Comparison of ENCODE assay signal across 1 cellular context in genomic region chr22:25282671-25283561, GRCh38.
TF ChIP-seq lines count a peak whose summit lies in the region.

No MANE protein-coding gene starts in this region.

TF ChIP-seq in HEK293, 187 proteins besides CTCF, POLR2A, EP300 and RAD21 (continued from another document and continues in another):
- TF ChIP-seq, protein P1, sequence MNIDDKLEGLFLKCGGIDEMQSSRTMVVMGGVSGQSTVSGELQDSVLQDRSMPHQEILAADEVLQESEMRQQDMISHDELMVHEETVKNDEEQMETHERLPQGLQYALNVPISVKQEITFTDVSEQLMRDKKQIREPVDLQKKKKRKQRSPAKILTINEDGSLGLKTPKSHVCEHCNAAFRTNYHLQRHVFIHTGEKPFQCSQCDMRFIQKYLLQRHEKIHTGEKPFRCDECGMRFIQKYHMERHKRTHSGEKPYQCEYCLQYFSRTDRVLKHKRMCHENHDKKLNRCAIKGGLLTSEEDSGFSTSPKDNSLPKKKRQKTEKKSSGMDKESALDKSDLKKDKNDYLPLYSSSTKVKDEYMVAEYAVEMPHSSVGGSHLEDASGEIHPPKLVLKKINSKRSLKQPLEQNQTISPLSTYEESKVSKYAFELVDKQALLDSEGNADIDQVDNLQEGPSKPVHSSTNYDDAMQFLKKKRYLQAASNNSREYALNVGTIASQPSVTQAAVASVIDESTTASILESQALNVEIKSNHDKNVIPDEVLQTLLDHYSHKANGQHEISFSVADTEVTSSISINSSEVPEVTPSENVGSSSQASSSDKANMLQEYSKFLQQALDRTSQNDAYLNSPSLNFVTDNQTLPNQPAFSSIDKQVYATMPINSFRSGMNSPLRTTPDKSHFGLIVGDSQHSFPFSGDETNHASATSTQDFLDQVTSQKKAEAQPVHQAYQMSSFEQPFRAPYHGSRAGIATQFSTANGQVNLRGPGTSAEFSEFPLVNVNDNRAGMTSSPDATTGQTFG (tag by site-specific recombination; IDR thresholded peaks at IDR 0.05; ENCODE audit: borderline replicate concordance), result no peak
- TF ChIP-seq ZNF350 (tag by site-specific recombination; IDR thresholded peaks at IDR 0.05), result no peak
- TF ChIP-seq OSR2 (tag by site-specific recombination; IDR thresholded peaks at IDR 0.05), result no peak
- TF ChIP-seq ZNF146 (tag by site-specific recombination; IDR thresholded peaks at IDR 0.05), result no peak
- TF ChIP-seq KLF1 (tag by site-specific recombination; IDR thresholded peaks at IDR 0.05), result no peak
- TF ChIP-seq, protein P2, sequence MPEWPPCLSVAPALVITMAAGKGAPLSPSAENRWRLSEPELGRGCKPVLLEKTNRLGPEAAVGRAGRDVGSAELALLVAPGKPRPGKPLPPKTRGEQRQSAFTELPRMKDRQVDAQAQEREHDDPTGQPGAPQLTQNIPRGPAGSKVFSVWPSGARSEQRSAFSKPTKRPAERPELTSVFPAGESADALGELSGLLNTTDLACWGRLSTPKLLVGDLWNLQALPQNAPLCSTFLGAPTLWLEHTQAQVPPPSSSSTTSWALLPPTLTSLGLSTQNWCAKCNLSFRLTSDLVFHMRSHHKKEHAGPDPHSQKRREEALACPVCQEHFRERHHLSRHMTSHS (tag by site-specific recombination; IDR thresholded peaks at IDR 0.05), result no peak
- TF ChIP-seq SCRT2 (tag by site-specific recombination; IDR thresholded peaks at IDR 0.05), result peak; percentile 9; the same call in 1 of the 2 replicates
- TF ChIP-seq ZNF560 (tag by site-specific recombination; IDR thresholded peaks at IDR 0.05; ENCODE audit: borderline replicate concordance), result no peak
- TF ChIP-seq, protein P3, sequence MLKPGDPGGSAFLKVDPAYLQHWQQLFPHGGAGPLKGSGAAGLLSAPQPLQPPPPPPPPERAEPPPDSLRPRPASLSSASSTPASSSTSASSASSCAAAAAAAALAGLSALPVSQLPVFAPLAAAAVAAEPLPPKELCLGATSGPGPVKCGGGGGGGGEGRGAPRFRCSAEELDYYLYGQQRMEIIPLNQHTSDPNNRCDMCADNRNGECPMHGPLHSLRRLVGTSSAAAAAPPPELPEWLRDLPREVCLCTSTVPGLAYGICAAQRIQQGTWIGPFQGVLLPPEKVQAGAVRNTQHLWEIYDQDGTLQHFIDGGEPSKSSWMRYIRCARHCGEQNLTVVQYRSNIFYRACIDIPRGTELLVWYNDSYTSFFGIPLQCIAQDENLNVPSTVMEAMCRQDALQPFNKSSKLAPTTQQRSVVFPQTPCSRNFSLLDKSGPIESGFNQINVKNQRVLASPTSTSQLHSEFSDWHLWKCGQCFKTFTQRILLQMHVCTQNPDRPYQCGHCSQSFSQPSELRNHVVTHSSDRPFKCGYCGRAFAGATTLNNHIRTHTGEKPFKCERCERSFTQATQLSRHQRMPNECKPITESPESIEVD (tag by site-specific recombination; IDR thresholded peaks at IDR 0.05), result no peak
- TF ChIP-seq ZNF223 (tag by site-specific recombination; IDR thresholded peaks at IDR 0.05), result no peak
- no peak for TF ChIP-seq ZNF324 (tag by site-specific recombination; IDR thresholded peaks at IDR 0.05)
- TF ChIP-seq, protein P4, sequence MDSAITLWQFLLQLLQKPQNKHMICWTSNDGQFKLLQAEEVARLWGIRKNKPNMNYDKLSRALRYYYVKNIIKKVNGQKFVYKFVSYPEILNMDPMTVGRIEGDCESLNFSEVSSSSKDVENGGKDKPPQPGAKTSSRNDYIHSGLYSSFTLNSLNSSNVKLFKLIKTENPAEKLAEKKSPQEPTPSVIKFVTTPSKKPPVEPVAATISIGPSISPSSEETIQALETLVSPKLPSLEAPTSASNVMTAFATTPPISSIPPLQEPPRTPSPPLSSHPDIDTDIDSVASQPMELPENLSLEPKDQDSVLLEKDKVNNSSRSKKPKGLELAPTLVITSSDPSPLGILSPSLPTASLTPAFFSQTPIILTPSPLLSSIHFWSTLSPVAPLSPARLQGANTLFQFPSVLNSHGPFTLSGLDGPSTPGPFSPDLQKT (IDR thresholded peaks at IDR 0.05; ENCODE audit: borderline replicate concordance, low read depth, low read length), result no peak
- TF ChIP-seq ZNF510 (tag by site-specific recombination; IDR thresholded peaks at IDR 0.05; ENCODE audit: insufficient replicate concordance), result no peak
- TF ChIP-seq, protein P5, sequence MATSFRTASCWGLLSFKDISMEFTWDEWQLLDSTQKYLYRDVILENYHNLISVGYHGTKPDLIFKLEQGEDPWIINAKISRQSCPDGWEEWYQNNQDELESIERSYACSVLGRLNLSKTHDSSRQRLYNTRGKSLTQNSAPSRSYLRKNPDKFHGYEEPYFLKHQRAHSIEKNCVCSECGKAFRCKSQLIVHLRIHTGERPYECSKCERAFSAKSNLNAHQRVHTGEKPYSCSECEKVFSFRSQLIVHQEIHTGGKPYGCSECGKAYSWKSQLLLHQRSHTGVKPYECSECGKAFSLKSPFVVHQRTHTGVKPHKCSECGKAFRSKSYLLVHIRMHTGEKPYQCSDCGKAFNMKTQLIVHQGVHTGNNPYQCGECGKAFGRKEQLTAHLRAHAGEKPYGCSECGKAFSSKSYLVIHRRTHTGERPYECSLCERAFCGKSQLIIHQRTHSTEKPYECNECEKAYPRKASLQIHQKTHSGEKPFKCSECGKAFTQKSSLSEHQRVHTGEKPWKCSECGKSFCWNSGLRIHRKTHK (tag by site-specific recombination; IDR thresholded peaks at IDR 0.05), result no peak
- no peak for TF ChIP-seq ZNF555 (tag by site-specific recombination; conservative IDR thresholded peaks at IDR 0.05)
- no peak for TF ChIP-seq ZBTB11 (tag by site-specific recombination; conservative IDR thresholded peaks at IDR 0.05; ENCODE audit: low read depth)
- TF ChIP-seq ZNF16 (tag by site-specific recombination; IDR thresholded peaks at IDR 0.05; ENCODE audit: low read depth), result no peak
- no peak for TF ChIP-seq ZNF623 (tag by site-specific recombination; IDR thresholded peaks at IDR 0.05)
- no peak for TF ChIP-seq ZNF645 (tag by site-specific recombination; IDR thresholded peaks at IDR 0.05)
- 0 out of 2 replicates have a peak, but pooled peaks have one; percentile 32 for TF ChIP-seq REST (tag by site-specific recombination; IDR thresholded peaks at IDR 0.05)
- TF ChIP-seq PRDM4 (tag by site-specific recombination; IDR thresholded peaks at IDR 0.05), result no peak
- no peak; the same call in 1 of the 2 replicates for TF ChIP-seq ZBTB8A (tag by site-specific recombination; IDR thresholded peaks at IDR 0.05)
- peak; percentile 63 for TF ChIP-seq ZBTB26 (tag by site-specific recombination; optimal IDR thresholded peaks at IDR 0.05)
- TF ChIP-seq ZNF248 (tag by site-specific recombination; IDR thresholded peaks at IDR 0.05), result no peak
- TF ChIP-seq ZNF341 (tag by site-specific recombination; IDR thresholded peaks at IDR 0.05; ENCODE audit: low read depth), result 0 out of 2 replicates have a peak, but pooled peaks have one; percentile 10
- TF ChIP-seq ZBTB1 (tag by site-specific recombination; IDR thresholded peaks at IDR 0.05), result 0 out of 2 replicates have a peak, but pooled peaks have one; percentile 82
- no peak for TF ChIP-seq ZNF791 (tag by site-specific recombination; IDR thresholded peaks at IDR 0.05)
- no peak for TF ChIP-seq ZNF48 (tag by site-specific recombination; IDR thresholded peaks at IDR 0.05)
- TF ChIP-seq, protein P6, sequence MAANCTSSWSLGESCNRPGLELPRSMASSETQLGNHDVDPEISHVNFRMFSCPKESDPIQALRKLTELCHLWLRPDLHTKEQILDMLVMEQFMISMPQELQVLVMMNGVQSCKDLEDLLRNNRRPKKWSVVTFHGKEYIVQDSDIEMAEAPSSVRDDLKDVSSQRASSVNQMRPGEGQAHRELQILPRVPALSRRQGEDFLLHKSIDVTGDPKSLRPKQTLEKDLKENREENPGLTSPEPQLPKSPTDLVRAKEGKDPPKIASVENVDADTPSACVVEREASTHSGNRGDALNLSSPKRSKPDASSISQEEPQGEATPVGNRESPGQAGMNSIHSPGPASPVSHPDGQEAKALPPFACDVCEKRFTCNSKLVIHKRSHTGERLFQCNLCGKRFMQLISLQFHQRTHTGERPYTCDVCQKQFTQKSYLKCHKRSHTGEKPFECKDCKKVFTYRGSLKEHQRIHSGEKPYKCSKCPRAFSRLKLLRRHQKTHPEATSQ (tag by site-specific recombination; IDR thresholded peaks at IDR 0.05), result 0 out of 2 replicates have a peak, but pooled peaks have one; percentile 24
- peak; percentile 13; the same call in 1 of the 2 replicates for TF ChIP-seq ZNF76 (tag by site-specific recombination; IDR thresholded peaks at IDR 0.05; ENCODE audit: borderline replicate concordance, low read depth)
- no peak for TF ChIP-seq ZNF391 (tag by site-specific recombination; IDR thresholded peaks at IDR 0.05; ENCODE audit: borderline replicate concordance, low read depth)
